Comparison of ENCODE assay signal across 28 cellular contexts in genomic region chr7:70113543-70113942, GRCh38.
"Had no signal": no experiment of that assay in that cellular context is flagged by ENCODE, and none has a peak within 500 bp of the region (broad histone marks: within the 10 kb centered on the region; RNA-seq: fewer than 3 reads in every experiment).

No MANE protein-coding gene starts in this region.

- H3K4me3 Mint-ChIP-seq: activated B cell treated with CpG ODN at 0.5 μM for 24 hours; activated CD4-positive, alpha-beta T cell treated with anti-CD3 and anti-CD28 coated beads, Interleukin-2, amount 10 ng/mL, durations not matched to agents 24 days and 14 days; activated CD8-positive, alpha-beta memory T cell treated with anti-CD3 and anti-CD28 coated beads, Interleukin-2, amount 10 ng/mL, durations not matched to agents 7 days and 5 days; activated naive CD4-positive, alpha-beta T cell treated with anti-CD3 and anti-CD28 coated beads, Interleukin-2, amount 50 U/mL, for 24 hours; activated T-cell treated with anti-CD3 and anti-CD28 coated beads, Interleukin-2, amount 50 U/mL, for 24 hours; activated T-helper 1 cell treated with anti-CD3 and anti-CD28 coated beads, Interleukin-12 subunit alpha, Interleukin-12 subunit beta, Interleukin-2, Interleukin-4 antibody, amounts not matched to agents 30 ng/mL and 10 ng/mL and 1 ng/mL, durations not matched to agents 14 hours and 24 hours and 36 hours; T-helper 17 cell had no signal

- DNase-seq: activated B cell treated with CpG ODN at 0.5 μM for 24 hours; activated CD4-positive, alpha-beta T cell treated with anti-CD3 and anti-CD28 coated beads for 1 hour; activated CD4-positive, alpha-beta T cell treated with anti-CD3 and anti-CD28 coated beads, Interleukin-2, amount 10 ng/mL, durations not matched to agents 24 days and 14 days; activated CD4-positive, alpha-beta T cell treated with anti-CD3 and anti-CD28 coated beads, Interleukin-2, amount 50 U/mL, for 48 hours; activated CD8-positive, alpha-beta memory T cell treated with anti-CD3 and anti-CD28 coated beads, Interleukin-2, amount 10 ng/mL, durations not matched to agents 7 days and 5 days; activated effector memory CD4-positive, alpha-beta T cell treated with Interleukin-2 at 50 U/mL for 16 hours; activated naive CD4-positive, alpha-beta T cell; activated T-cell treated with anti-CD3 and anti-CD28 coated beads, Interleukin-2, amount 50 U/mL, for 24 hours; amniotic stem cell; brain microvascular endothelial cell; MG63; MV-4-11; NCI-H1092 treated with DMSO at 0.1 percent for 48 hours; NCI-H1417 treated with DMSO at 0.1 percent for 48 hours; NCI-H1694; NCI-H2029; NCI-H2107; NCI-H2171 treated with DMSO at 0.1 percent for 48 hours; NCI-H226; NCI-H82; PC-3; SHP77; T-helper 17 cell; T-helper 9 cell had no signal

- H3K4me3 ChIP-seq: MG63, SJSA1 had no signal

- H3K36me3 Mint-ChIP-seq: activated CD8-positive, alpha-beta memory T cell treated with anti-CD3 and anti-CD28 coated beads, Interleukin-2, amount 10 ng/mL, durations not matched to agents 7 days and 5 days; activated naive CD4-positive, alpha-beta T cell treated with anti-CD3 and anti-CD28 coated beads, Interleukin-2, amount 50 U/mL, for 24 hours had no signal

- FAIRE-seq: RCC 7860 had no signal

- H3K27me3 ChIP-seq: brain microvascular endothelial cell, MG63, SJSA1 had no signal

- H3K9me3 ChIP-seq: MG63, SJSA1 had no signal

- H3K36me3 ChIP-seq: brain microvascular endothelial cell, MG63, SJSA1 had no signal

- H3K9me3 Mint-ChIP-seq: activated B cell treated with CpG ODN at 0.5 μM for 24 hours; activated CD4-positive, alpha-beta T cell treated with anti-CD3 and anti-CD28 coated beads, Interleukin-2, amount 10 ng/mL, durations not matched to agents 24 days and 14 days; activated naive CD4-positive, alpha-beta T cell treated with anti-CD3 and anti-CD28 coated beads, Interleukin-2, amount 50 U/mL, for 24 hours; activated T-cell treated with anti-CD3 and anti-CD28 coated beads, Interleukin-2, amount 50 U/mL, for 24 hours; activated T-helper 1 cell treated with anti-CD3 and anti-CD28 coated beads, Interleukin-12 subunit alpha, Interleukin-12 subunit beta, Interleukin-2, Interleukin-4 antibody, amounts not matched to agents 30 ng/mL and 10 ng/mL and 1 ng/mL, durations not matched to agents 14 hours and 24 hours and 36 hours had no signal

- H3K4me1 ChIP-seq: SJSA1 had no signal

- H3K27me3 Mint-ChIP-seq: activated B cell treated with CpG ODN at 0.5 μM for 24 hours; activated CD4-positive, alpha-beta T cell treated with anti-CD3 and anti-CD28 coated beads, Interleukin-2, amount 10 ng/mL, durations not matched to agents 24 days and 14 days; activated naive CD4-positive, alpha-beta T cell treated with anti-CD3 and anti-CD28 coated beads, Interleukin-2, amount 50 U/mL, for 24 hours; activated T-cell treated with anti-CD3 and anti-CD28 coated beads, Interleukin-2, amount 50 U/mL, for 24 hours; T-helper 17 cell had no signal

- H3K27ac Mint-ChIP-seq: activated B cell treated with CpG ODN at 0.5 μM for 24 hours; activated CD4-positive, alpha-beta T cell treated with anti-CD3 and anti-CD28 coated beads, Interleukin-2, amount 10 ng/mL, durations not matched to agents 24 days and 14 days; activated CD8-positive, alpha-beta memory T cell treated with anti-CD3 and anti-CD28 coated beads, Interleukin-2, amount 10 ng/mL, durations not matched to agents 7 days and 5 days; activated naive CD4-positive, alpha-beta T cell treated with anti-CD3 and anti-CD28 coated beads, Interleukin-2, amount 50 U/mL, for 24 hours; activated T-cell treated with anti-CD3 and anti-CD28 coated beads, Interleukin-2, amount 50 U/mL, for 24 hours; activated T-helper 1 cell treated with anti-CD3 and anti-CD28 coated beads, Interleukin-12 subunit alpha, Interleukin-12 subunit beta, Interleukin-2, Interleukin-4 antibody, amounts not matched to agents 30 ng/mL and 10 ng/mL and 1 ng/mL, durations not matched to agents 14 hours and 24 hours and 36 hours; T-helper 17 cell had no signal

- H3K27ac ChIP-seq: brain microvascular endothelial cell, SJSA1 had no signal

- H3K4me1 Mint-ChIP-seq: activated CD4-positive, alpha-beta T cell treated with anti-CD3 and anti-CD28 coated beads, Interleukin-2, amount 10 ng/mL, durations not matched to agents 24 days and 14 days; activated CD8-positive, alpha-beta memory T cell treated with anti-CD3 and anti-CD28 coated beads, Interleukin-2, amount 10 ng/mL, durations not matched to agents 7 days and 5 days; activated naive CD4-positive, alpha-beta T cell treated with anti-CD3 and anti-CD28 coated beads, Interleukin-2, amount 50 U/mL, for 24 hours; T-helper 17 cell had no signal
